In the genomic region with DNA sequence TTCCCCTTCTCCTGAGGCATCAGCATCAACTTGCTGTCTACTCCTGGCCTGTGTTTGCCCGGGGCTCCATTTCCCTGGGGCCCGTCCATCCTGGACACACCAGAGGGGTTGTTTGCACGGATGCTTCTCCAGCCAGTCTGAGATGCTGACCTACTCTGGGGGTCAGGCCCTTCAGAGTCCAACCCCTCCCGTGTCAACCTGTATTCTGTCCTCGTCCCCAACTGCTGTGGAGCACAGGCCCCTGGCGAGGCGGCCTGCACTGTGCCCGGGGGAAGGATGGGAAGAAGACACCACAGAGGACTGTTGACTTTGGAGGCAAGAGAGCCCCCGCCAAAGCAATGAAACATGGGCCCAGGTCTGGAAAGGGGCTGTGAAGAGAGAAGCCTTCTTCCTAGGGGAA, we compare ENCODE assay signal across 22 cellular contexts. TPM values are rescaled to one million over a fixed set of nuclear protein-coding genes. Genes with fewer than 3 reads are reported as not detected.
DNase-seq lines count a peak whose midpoint lies in the region; ATAC-seq and TF ChIP-seq lines count a peak whose summit lies in the region.
"Had no signal": no experiment of that assay in that cellular context is flagged by ENCODE, and none has a peak within 500 bp of the region (broad histone marks: within the 10 kb centered on the region; RNA-seq: fewer than 3 reads in every experiment).

No MANE protein-coding gene starts in this region.

- peaks cover 10 to 60% (median 42%) of the 10 kb centered on the region in 9 donors for H3K4me1 ChIP-seq in heart right ventricle
- H3K4me1 ChIP-seq in left lung, result peaks cover 0 to 5% of the 10 kb centered on the region in 2 donors

- peaks cover 3% of the 10 kb centered on the region for H3K27me3 Mint-ChIP-seq in type B pancreatic cell
- H3K27me3 Mint-ChIP-seq: naive thymus-derived CD4-positive, alpha-beta T cell; stimulated activated naive CD8-positive, alpha-beta T cell treated with anti-CD3 and anti-CD28 coated beads, Interleukin-15, amount 100 ng/mL, for 72 hours had no signal

- H3K27me3 ChIP-seq in heart right ventricle (no peaks in the 10 kb centered on the region), left lung (no peaks in the 10 kb centered on the region)

- H3K4me3 Mint-ChIP-seq in type B pancreatic cell, result no peak overlapping the region
- H3K4me3 Mint-ChIP-seq: CD8-positive, alpha-beta T cell; HFFc6; naive thymus-derived CD4-positive, alpha-beta T cell; stimulated activated naive CD8-positive, alpha-beta T cell treated with anti-CD3 and anti-CD28 coated beads, Interleukin-15, amount 100 ng/mL, for 72 hours had no signal

- H3K4me3 ChIP-seq in heart right ventricle (no peak overlapping the region), left lung (no peak overlapping the region)
- H3K4me3 ChIP-seq: lung had no signal

- H3K9me3 ChIP-seq in heart right ventricle (no peaks in the 10 kb centered on the region), left lung (no peaks in the 10 kb centered on the region)

- WGBS in heart right ventricle, 2 donors, result 88 to 90% methylated on average over 9 of the region's 9 CpGs

- intact Hi-C loops in Right ventricle myocardium inferior (cut with DNase I) (no loop called here), heart right ventricle (cut with DNase I) (loop anchor here in 2 of 10 donors (10.0 kb wide), 1 partner anchor 103 kb away; a partner anchor contains a TSS), left lung (cut with DNase I) (no loop called here)

- H3K36me3 Mint-ChIP-seq in type B pancreatic cell, result no peaks in the 10 kb centered on the region
- H3K36me3 Mint-ChIP-seq: CD8-positive, alpha-beta T cell had no signal

- H3K27ac Mint-ChIP-seq in type B pancreatic cell, result no peak overlapping the region
- H3K27ac Mint-ChIP-seq: CD8-positive, alpha-beta T cell; HFFc6 had no signal

- TF ChIP-seq CTCF in heart right ventricle (IDR thresholded peaks at IDR 0.05) (no peak), left lung (IDR thresholded peaks at IDR 0.05) (no peak), type B pancreatic cell (conservative IDR thresholded peaks at IDR 0.05) (no peak)

- H3K9me3 Mint-ChIP-seq in type B pancreatic cell, result no peaks in the 10 kb centered on the region
- H3K9me3 Mint-ChIP-seq: CD8-positive, alpha-beta T cell; HFFc6; naive thymus-derived CD4-positive, alpha-beta T cell; stimulated activated naive CD8-positive, alpha-beta T cell treated with anti-CD3 and anti-CD28 coated beads, Interleukin-15, amount 100 ng/mL, for 72 hours had no signal

- peaks cover 15% of the 10 kb centered on the region for H3K4me1 Mint-ChIP-seq in type B pancreatic cell (ENCODE audit: unreplicated experiment)
- H3K4me1 Mint-ChIP-seq: stimulated activated naive CD8-positive, alpha-beta T cell treated with anti-CD3 and anti-CD28 coated beads, Interleukin-15, amount 100 ng/mL, for 72 hours had no signal

- peak; percentile 28 for DNase-seq in Right ventricle myocardium inferior (ENCODE audit: missing footprints)
- no peak for DNase-seq in heart right ventricle
- DNase-seq in left lung, result peak; percentile 20 to 66
- DNase-seq in type B pancreatic cell (ENCODE audit: extremely low spot score, unreplicated experiment), result peak; percentile 60
- no peak for DNase-seq in SW480 (ENCODE audit: low spot score)
- DNase-seq: activated gamma-delta T cell treated with Interleukin-2 at 50 U/mL for 16 hours; anterior cingulate cortex; CD8-positive, alpha-beta T cell; DMS79 treated with DMSO at 0.1 percent for 48 hours; HFFc6; NCI-H2227 treated with DMSO at 0.1 percent for 48 hours; stimulated activated CD4-positive, alpha-beta T cell treated with anti-CD3 and anti-CD28 coated beads, Interleukin-15, amount 100 ng/mL, for 24 hours; SW 1271 had no signal

- H3K36me3 ChIP-seq in heart right ventricle (peaks cover 0 to 28% (median 5%) of the 10 kb centered on the region in 9 donors), left lung (peaks cover 0 to 16% of the 10 kb centered on the region in 2 donors)

- H3K27ac ChIP-seq in heart right ventricle (peak overlapping the region in 4 of 10 donors; percentile 75 to 87 (median 82)), left lung (no peak overlapping the region)

- ATAC-seq in Right ventricle myocardium inferior (no peak), heart right ventricle (no peak), left lung (no peak), GM21381 (IDR thresholded peaks at IDR 0.05; ENCODE audit: unreplicated experiment) (no peak)
- ATAC-seq: CD8-positive, alpha-beta T cell; naive thymus-derived CD4-positive, alpha-beta T cell; Panc1; stimulated activated naive CD8-positive, alpha-beta T cell treated with anti-CD3 and anti-CD28 coated beads, Interleukin-15, amount 100 ng/mL, for 72 hours had no signal

RNA-seq across cellular contexts. Expression of a gene that starts 25.8 kb away (rescaled TPM):
- total RNA-seq in Right ventricle myocardium inferior, result 36.9 TPM
- 10 to 100 TPM; 16.3 to 41.6 (median 21.6) TPM for total RNA-seq in heart right ventricle
- polyA plus RNA-seq in heart right ventricle, result 100 to 1,000 TPM in 1 of 2 donors, 10 to 100 TPM in 1; 15.6 to 102 TPM
- total RNA-seq in left lung, result 10 to 100 TPM; 45.4 to 74.4 TPM
- total RNA-seq in type B pancreatic cell (ENCODE audit: low replicate concordance), result 31.7 and 70.8 TPM in 2 replicates

RNA-seq across cellular contexts. Expression of a gene that starts 33.5 kb away (rescaled TPM):
- total RNA-seq in Right ventricle myocardium inferior (0.89 TPM), heart right ventricle (1 to 10 TPM in 1 of 10 donors, under 1 TPM in 8, not detected in 1; 0.21 to 1.1 (median 0.48) TPM), left lung (under 1 TPM in 1 of 2 donors, not detected in 1; 0.23 TPM), type B pancreatic cell (ENCODE audit: low replicate concordance) (0.48 and 0.62 TPM in 2 replicates)
- polyA plus RNA-seq in heart right ventricle, result 1 to 10 TPM in 1 of 2 donors, under 1 TPM in 1; 0.39 to 1.2 TPM
- total RNA-seq: HFFc6 had no signal
- polyA plus RNA-seq: AG04450 had no signal

RNA-seq across cellular contexts. Expression of a gene that starts 50.0 kb away (rescaled TPM):
- total RNA-seq in Right ventricle myocardium inferior (0.11 TPM), heart right ventricle (under 1 TPM in 8 of 10 donors, not detected in 2; 0.09 to 0.37 (median 0.25) TPM), left lung (under 1 TPM; 0.24 to 0.26 TPM), type B pancreatic cell (ENCODE audit: low replicate concordance) (1.1 and 1.2 TPM in 2 replicates)
- under 1 TPM; 0.43 to 0.88 TPM for polyA plus RNA-seq in heart right ventricle
- total RNA-seq: CD8-positive, alpha-beta T cell; HFFc6; M059J; pulmonary artery endothelial cell had no signal
- polyA plus RNA-seq: AG04450; naive thymus-derived CD4-positive, alpha-beta T cell had no signal

RNA-seq across cellular contexts. Expression of a gene that starts 55.3 kb away (rescaled TPM):
- not detected for total RNA-seq in Right ventricle myocardium inferior
- total RNA-seq in heart right ventricle, result under 1 TPM in 1 of 10 donors, not detected in 9; 0.19 TPM
- not detected for polyA plus RNA-seq in heart right ventricle
- total RNA-seq in left lung, result not detected
- not detected in 2 replicates for total RNA-seq in type B pancreatic cell (ENCODE audit: low replicate concordance)
- total RNA-seq: CD8-positive, alpha-beta T cell; cerebellum; HFFc6; lung; M059J; naive thymus-derived CD4-positive, alpha-beta T cell; pulmonary artery endothelial cell had no signal
- polyA plus RNA-seq: AG04450; lung; naive thymus-derived CD4-positive, alpha-beta T cell had no signal

Comparison
In these comparisons a context has a peak if more than half of its experiments do, and no peak if none do; other contexts are left out.
1. DNase-seq: peak in Right ventricle myocardium inferior (single experiment), left lung (2 of 2) and type B pancreatic cell (single experiment); none in heart right ventricle (0 of 2) and SW480 (single experiment).